In the genomic region with DNA sequence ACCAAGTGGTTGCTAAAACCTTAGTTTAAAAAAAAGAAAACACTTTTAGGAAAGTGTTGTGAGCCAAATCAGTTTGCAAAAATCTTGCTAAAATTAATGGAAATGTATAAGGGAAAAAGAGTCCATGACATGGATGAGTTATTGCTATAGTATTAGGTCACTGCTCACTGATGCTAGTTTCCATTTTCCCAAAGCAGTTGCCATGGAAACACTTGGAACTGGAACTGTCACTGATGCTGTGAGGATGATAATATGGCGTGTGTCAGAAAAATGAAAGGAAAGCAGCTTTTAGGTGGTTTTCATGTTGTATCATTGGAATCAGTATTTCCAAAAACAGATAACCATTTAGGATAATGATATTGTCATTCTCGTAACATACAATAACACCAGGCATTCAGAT, we compare ENCODE assay signal across 20 cellular contexts.
"Had no signal": no experiment of that assay in that cellular context is flagged by ENCODE, and none has a peak within 500 bp of the region (broad histone marks: within the 10 kb centered on the region; RNA-seq: fewer than 3 reads in every experiment).

No MANE protein-coding gene starts in this region.

- H3K4me1 ChIP-seq: foreskin keratinocyte, pancreas, right lobe of liver had no signal

- H3K27me3 Mint-ChIP-seq: activated naive CD8-positive, alpha-beta T cell treated with anti-CD3 and anti-CD28 coated beads, Interleukin-2, amount 10 ng/mL, durations not matched to agents 7 days and 5 days; memory B cell had no signal

- H3K27me3 ChIP-seq: foreskin keratinocyte, pancreas, right lobe of liver, stomach, transverse colon had no signal

- H3K9me3 Mint-ChIP-seq: activated naive CD4-positive, alpha-beta T cell treated with anti-CD3 and anti-CD28 coated beads for 36 hours; activated naive CD8-positive, alpha-beta T cell treated with anti-CD3 and anti-CD28 coated beads, Interleukin-2, amount 10 ng/mL, durations not matched to agents 7 days and 5 days; memory B cell; nephron; T-helper 1 cell treated with Interleukin-12 subunit alpha and Interleukin-12 subunit beta and Interleukin-4 antibody, amounts not matched to agents 30 μg/mL and 1 μg/mL, for 36 hours; WTC11 had no signal

- H3K36me3 Mint-ChIP-seq: activated naive CD8-positive, alpha-beta T cell treated with anti-CD3 and anti-CD28 coated beads, Interleukin-2, amount 10 ng/mL, durations not matched to agents 7 days and 5 days; WTC11 had no signal

- H3K36me3 ChIP-seq: pancreas had no signal

- ATAC-seq: foreskin keratinocyte, pancreas, right lobe of liver, WTC11 had no signal

- H3K9me3 ChIP-seq: pancreas, right lobe of liver, stomach, transverse colon had no signal

- DNase-seq: activated CD4-positive, alpha-beta T cell treated with anti-CD3 and anti-CD28 coated beads, Interleukin-2, amount 50 U/mL, for 4 hours; activated effector memory CD4-positive, alpha-beta T cell treated with Interleukin-2 at 50 U/mL for 16 hours; activated naive CD4-positive, alpha-beta T cell treated with anti-CD3 and anti-CD28 coated beads for 36 hours; activated naive CD8-positive, alpha-beta T cell treated with anti-CD3 and anti-CD28 coated beads, Interleukin-2, amount 10 ng/mL, durations not matched to agents 7 days and 5 days; activated T-cell treated with anti-CD3 and anti-CD28 coated beads, Interleukin-2, amount 50 U/mL, for 48 hours; dermis blood vessel endothelial cell; effector memory CD4-positive, alpha-beta T cell; foreskin keratinocyte; pancreas; right lobe of liver; stimulated activated CD4-positive, alpha-beta T cell treated with anti-CD3 and anti-CD28 coated beads, Interleukin-1b, Interleukin-23, amount 100 ng/mL, for 48 hours; stomach; T1000; transverse colon had no signal

- H3K4me3 ChIP-seq: pancreas, right lobe of liver, skin epidermis, stomach, transverse colon had no signal

- H3K4me3 Mint-ChIP-seq: activated naive CD4-positive, alpha-beta T cell treated with anti-CD3 and anti-CD28 coated beads for 36 hours; activated naive CD8-positive, alpha-beta T cell treated with anti-CD3 and anti-CD28 coated beads, Interleukin-2, amount 10 ng/mL, durations not matched to agents 7 days and 5 days; memory B cell; nephron; T-helper 1 cell treated with Interleukin-12 subunit alpha and Interleukin-12 subunit beta and Interleukin-4 antibody, amounts not matched to agents 30 μg/mL and 1 μg/mL, for 36 hours; WTC11 had no signal

- H3K27ac ChIP-seq: foreskin keratinocyte, pancreas, right lobe of liver, skin epidermis, stomach, transverse colon had no signal

- FAIRE-seq: urothelium cell line had no signal

- H3K4me1 Mint-ChIP-seq: activated naive CD8-positive, alpha-beta T cell treated with anti-CD3 and anti-CD28 coated beads, Interleukin-2, amount 10 ng/mL, durations not matched to agents 7 days and 5 days; memory B cell; WTC11 had no signal

- H3K27ac Mint-ChIP-seq: activated naive CD4-positive, alpha-beta T cell treated with anti-CD3 and anti-CD28 coated beads for 36 hours; activated naive CD8-positive, alpha-beta T cell treated with anti-CD3 and anti-CD28 coated beads, Interleukin-2, amount 10 ng/mL, durations not matched to agents 7 days and 5 days; memory B cell; nephron; T-helper 1 cell treated with Interleukin-12 subunit alpha and Interleukin-12 subunit beta and Interleukin-4 antibody, amounts not matched to agents 30 μg/mL and 1 μg/mL, for 36 hours; WTC11 had no signal
